18 cellular contexts compared by ENCODE assay signal in genomic region chr11:45366196-45366595, GRCh38.
DNase-seq lines count a peak whose midpoint lies in the region; ATAC-seq and TF ChIP-seq lines count a peak whose summit lies in the region.
"Had no signal": no experiment of that assay in that cellular context is flagged by ENCODE, and none has a peak within 500 bp of the region (broad histone marks: within the 10 kb centered on the region; RNA-seq: fewer than 3 reads in every experiment).

No MANE protein-coding gene starts in this region.

- H3K4me3 Mint-ChIP-seq in GM23338, result no peak overlapping the region
- H3K4me3 Mint-ChIP-seq: activated naive CD8-positive, alpha-beta T cell treated with anti-CD3 and anti-CD28 coated beads, Interleukin-2, amount 50 U/mL, for 24 hours; activated T-helper 17 cell treated with anti-CD3 and anti-CD28 coated beads, Interleukin-2, amount 50 U/mL, for 72 hours; effector memory CD8-positive, alpha-beta T cell; memory B cell; nephron progenitor cell had no signal

- H3K27me3 ChIP-seq in neuronal stem cell (ENCODE audit: control insufficient read depth in 3 of 3, insufficient read depth in 3 of 3, low read depth in 1 of 3, low read length in 3 of 3), result peaks cover 0 to 56% (median 0%) of the 10 kb centered on the region in 3 experiments
- no peaks in the 10 kb centered on the region for H3K27me3 ChIP-seq in GM23338 (ENCODE audit: insufficient read depth)

- no peak overlapping the region for H2BK120ac ChIP-seq in neuronal stem cell (ENCODE audit: low read depth, low read length)

- H3K4me3 ChIP-seq in neuronal stem cell (ENCODE audit: low read length in 2 of 2) (no peak overlapping the region), GM23338 (no peak overlapping the region)

- H2AFZ ChIP-seq in neuronal stem cell (ENCODE audit: low read length) (peak overlapping the region; percentile 2), GM23338 (no peak overlapping the region)

- no peak overlapping the region for H3K14ac ChIP-seq in neuronal stem cell (ENCODE audit: low read length)

- peaks cover 4% of the 10 kb centered on the region for H3K27me3 Mint-ChIP-seq in GM23338 (ENCODE audit: insufficient read depth, low read depth, poor library complexity)

- H3K9me3 ChIP-seq in neuronal stem cell (replicated peaks in 1 of 2; ENCODE audit: control insufficient read depth in 2 of 2, insufficient read depth in 1 of 2, low read depth in 1 of 2, low read length in 2 of 2), result no peaks in the 10 kb centered on the region

- no peak overlapping the region for H2BK15ac ChIP-seq in neuronal stem cell (ENCODE audit: low read length)

- no peak for ATAC-seq in HG02840 (IDR thresholded peaks at IDR 0.05; ENCODE audit: low FRiP score, unreplicated experiment)
- ATAC-seq in GM23338, result no peak
- ATAC-seq: activated naive CD8-positive, alpha-beta T cell treated with anti-CD3 and anti-CD28 coated beads, Interleukin-2, amount 50 U/mL, for 24 hours; activated T-helper 17 cell treated with anti-CD3 and anti-CD28 coated beads, Interleukin-2, amount 50 U/mL, for 72 hours; effector memory CD8-positive, alpha-beta T cell had no signal

- intact Hi-C loops in head of caudate nucleus (cut with DNase I), result no loop called here

- no peak for TF ChIP-seq CTCF in GM23338 (conservative IDR thresholded peaks at IDR 0.05; ENCODE audit: low read depth in 2 of 2)

- no peaks in the 10 kb centered on the region for H3K79me2 ChIP-seq in GM23338 (replicated peaks; ENCODE audit: insufficient read depth)

- H3K36me3 ChIP-seq in neuronal stem cell (replicated peaks in 1 of 2; ENCODE audit: control insufficient read depth in 2 of 2, insufficient read depth in 2 of 2, low read length in 2 of 2) (no peaks in the 10 kb centered on the region), GM23338 (ENCODE audit: insufficient read depth) (no peaks in the 10 kb centered on the region)

- H3K4me2 ChIP-seq in neuronal stem cell (ENCODE audit: insufficient read depth, low read length, poor library complexity, severe bottlenecking) (no peak overlapping the region), GM23338 (no peak overlapping the region)

- H3F3A ChIP-seq in GM23338 (replicated peaks; ENCODE audit: low read depth), result no peaks in the 10 kb centered on the region

- no peaks in the 10 kb centered on the region for H3K9me3 Mint-ChIP-seq in GM23338
- H3K9me3 Mint-ChIP-seq: activated naive CD8-positive, alpha-beta T cell treated with anti-CD3 and anti-CD28 coated beads, Interleukin-2, amount 50 U/mL, for 24 hours; activated T-helper 17 cell treated with anti-CD3 and anti-CD28 coated beads, Interleukin-2, amount 50 U/mL, for 72 hours; effector memory CD8-positive, alpha-beta T cell; memory B cell; nephron progenitor cell had no signal

- H2BK12ac ChIP-seq in neuronal stem cell (ENCODE audit: low read length), result no peak overlapping the region

- H3K9me2 ChIP-seq in GM23338 (ENCODE audit: insufficient read depth), result no peaks in the 10 kb centered on the region

- H3K4me1 ChIP-seq in neuronal stem cell (ENCODE audit: control insufficient read depth in 2 of 2, insufficient read depth in 1 of 2, low read depth in 1 of 2, low read length in 2 of 2) (peaks cover 8 to 13% of the 10 kb centered on the region in 2 donors), GM23338 (ENCODE audit: insufficient read depth) (no peaks in the 10 kb centered on the region)

- H3K4me1 Mint-ChIP-seq in GM23338, result peaks cover 3% of the 10 kb centered on the region

- no peaks in the 10 kb centered on the region for H4K20me1 ChIP-seq in GM23338 (replicated peaks; ENCODE audit: insufficient read depth)

- no peak overlapping the region for H2AK5ac ChIP-seq in neuronal stem cell (ENCODE audit: low read depth, low read length)

- no peak overlapping the region for H3K9ac ChIP-seq in neuronal stem cell (ENCODE audit: low read depth, low read length, poor library complexity)

- H4K8ac ChIP-seq in neuronal stem cell (ENCODE audit: low read depth, low read length), result no peak overlapping the region

- H3K23ac ChIP-seq in neuronal stem cell (ENCODE audit: low read depth, low read length, poor library complexity), result no peak overlapping the region

- no peak overlapping the region for H3K27ac Mint-ChIP-seq in GM23338
- H3K27ac Mint-ChIP-seq: activated naive CD8-positive, alpha-beta T cell treated with anti-CD3 and anti-CD28 coated beads, Interleukin-2, amount 50 U/mL, for 24 hours; activated T-helper 17 cell treated with anti-CD3 and anti-CD28 coated beads, Interleukin-2, amount 50 U/mL, for 72 hours; effector memory CD8-positive, alpha-beta T cell; memory B cell; nephron progenitor cell had no signal

- no peaks in the 10 kb centered on the region for H3K36me3 Mint-ChIP-seq in GM23338 (ENCODE audit: low read depth)
- H3K36me3 Mint-ChIP-seq: memory B cell had no signal

- H4K91ac ChIP-seq in neuronal stem cell (ENCODE audit: low read depth, low read length, poor library complexity), result no peak overlapping the region

- WGBS in neuronal stem cell (ENCODE audit: extremely low coverage in 2 of 2, insufficient read length in 2 of 2, insufficient replicate concordance in 1 of 2), 2 donors, result no CpG with 5 or more reads among the region's 8 CpGs

- no peak overlapping the region for H2BK5ac ChIP-seq in neuronal stem cell (ENCODE audit: low read length)

- no peaks in the 10 kb centered on the region for H3K79me1 ChIP-seq in neuronal stem cell (ENCODE audit: low read depth, low read length)

- no peak overlapping the region for H3K4ac ChIP-seq in neuronal stem cell (ENCODE audit: low read length)

- no peak overlapping the region for H3K27ac ChIP-seq in neuronal stem cell (replicated peaks; ENCODE audit: low read length)
- no peak overlapping the region for H3K27ac ChIP-seq in GM23338 (ENCODE audit: low read depth)

- H3K18ac ChIP-seq in neuronal stem cell (ENCODE audit: low read length), result no peak overlapping the region

- DNase-seq in Ammon's horn (ENCODE audit: low spot score) (peak; percentile 68), RPMI8226 (peak; percentile 5), head of caudate nucleus (peak in 36 of 42 donors; percentile 17 to 81 (median 44)), neuronal stem cell (ENCODE audit: low spot score) (no peak), NCI-H446 treated with DMSO at 0.1 percent for 48 hours (lab: John Stamatoyannopoulos, UW) (no peak), GM23338 (ENCODE audit: low spot score) (no peak), AG20443 (ENCODE audit: low spot score) (no peak)
- DNase-seq: activated CD4-positive, alpha-beta T cell treated with anti-CD3 and anti-CD28 coated beads for 4 hours; activated naive CD8-positive, alpha-beta T cell treated with anti-CD3 and anti-CD28 coated beads, Interleukin-2, amount 50 U/mL, for 24 hours; DMS79 treated with DMSO at 0.1 percent for 48 hours; effector memory CD8-positive, alpha-beta T cell; KBM-7; NCI-H187 treated with DMSO at 0.1 percent for 48 hours; NCI-H510A; nephron progenitor cell had no signal

TF ChIP-seq in GM23338, 12 proteins besides CTCF, POLR2A, EP300 and RAD21 (continues in another document):
- TF ChIP-seq ZNF114 (CRISPR knock-in tag; IDR thresholded peaks at IDR 0.05) (no peak), STAT1 (IDR thresholded peaks at IDR 0.05; ENCODE audit: unreplicated experiment) (no peak), POLR2AphosphoS5 (IDR thresholded peaks at IDR 0.05; ENCODE audit: low read depth) (no peak), ZNF331 (CRISPR knock-in tag; IDR thresholded peaks at IDR 0.05; ENCODE audit: low read depth) (no peak), EZH2 (IDR thresholded peaks at IDR 0.05; ENCODE audit: low read depth, unreplicated experiment) (no peak), ETS1 (IDR thresholded peaks at IDR 0.05) (no peak), CREB1 (CRISPR knock-in tag; IDR thresholded peaks at IDR 0.05; ENCODE audit: low read depth) (no peak)

Comparison
In these comparisons a context has a peak if more than half of its experiments do, and no peak if none do; other contexts are left out.
1. DNase-seq: peak in Ammon's horn (single experiment), RPMI8226 (single experiment) and head of caudate nucleus (36 of 42); none in neuronal stem cell (single experiment), NCI-H446 treated with DMSO at 0.1 percent for 48 hours (single experiment), GM23338 (single experiment) and AG20443 (single experiment).